In the genomic region with DNA sequence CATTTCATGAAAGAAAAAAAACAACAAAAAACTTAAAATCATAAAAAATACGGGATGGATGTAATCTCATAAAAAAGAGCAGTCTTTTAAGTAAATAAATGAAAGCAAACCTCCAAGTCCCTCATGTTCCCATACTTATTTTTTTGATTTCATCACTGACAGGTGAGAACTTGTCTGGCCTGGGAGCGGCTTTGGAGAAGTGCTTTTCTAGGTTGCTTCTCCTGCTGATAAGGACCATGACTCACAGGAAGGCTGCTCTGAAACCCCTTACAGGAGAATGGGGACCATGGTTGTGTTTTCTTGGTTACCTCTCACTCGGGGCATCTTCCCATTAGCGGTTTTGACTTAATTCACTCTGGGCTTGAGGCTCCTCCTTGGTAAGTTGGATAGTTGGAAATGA, we compare ENCODE assay signal across 1 cellular context.
TF ChIP-seq lines count a peak whose summit lies in the region.

No MANE protein-coding gene starts in this region.

TF ChIP-seq in GM23338, 12 proteins besides CTCF, POLR2A, EP300 and RAD21:
- TF ChIP-seq ZNF114 (CRISPR knock-in tag; IDR thresholded peaks at IDR 0.05) = no peak
- TF ChIP-seq STAT1 (IDR thresholded peaks at IDR 0.05; ENCODE audit: unreplicated experiment) = no peak
- TF ChIP-seq JUNB (IDR thresholded peaks at IDR 0.05; ENCODE audit: unreplicated experiment) = no peak
- no peak for TF ChIP-seq ZNF331 (CRISPR knock-in tag; IDR thresholded peaks at IDR 0.05; ENCODE audit: low read depth)
- TF ChIP-seq, protein P1, sequence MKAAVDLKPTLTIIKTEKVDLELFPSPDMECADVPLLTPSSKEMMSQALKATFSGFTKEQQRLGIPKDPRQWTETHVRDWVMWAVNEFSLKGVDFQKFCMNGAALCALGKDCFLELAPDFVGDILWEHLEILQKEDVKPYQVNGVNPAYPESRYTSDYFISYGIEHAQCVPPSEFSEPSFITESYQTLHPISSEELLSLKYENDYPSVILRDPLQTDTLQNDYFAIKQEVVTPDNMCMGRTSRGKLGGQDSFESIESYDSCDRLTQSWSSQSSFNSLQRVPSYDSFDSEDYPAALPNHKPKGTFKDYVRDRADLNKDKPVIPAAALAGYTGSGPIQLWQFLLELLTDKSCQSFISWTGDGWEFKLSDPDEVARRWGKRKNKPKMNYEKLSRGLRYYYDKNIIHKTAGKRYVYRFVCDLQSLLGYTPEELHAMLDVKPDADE (IDR thresholded peaks at IDR 0.05) = no peak
- TF ChIP-seq EZH2 (IDR thresholded peaks at IDR 0.05; ENCODE audit: low read depth, unreplicated experiment) = no peak
- TF ChIP-seq POLR2AphosphoS5 (IDR thresholded peaks at IDR 0.05; ENCODE audit: low read depth) = no peak
- no peak for TF ChIP-seq EZH2phosphoT487 (IDR thresholded peaks at IDR 0.05; ENCODE audit: unreplicated experiment)
- TF ChIP-seq, protein P2, sequence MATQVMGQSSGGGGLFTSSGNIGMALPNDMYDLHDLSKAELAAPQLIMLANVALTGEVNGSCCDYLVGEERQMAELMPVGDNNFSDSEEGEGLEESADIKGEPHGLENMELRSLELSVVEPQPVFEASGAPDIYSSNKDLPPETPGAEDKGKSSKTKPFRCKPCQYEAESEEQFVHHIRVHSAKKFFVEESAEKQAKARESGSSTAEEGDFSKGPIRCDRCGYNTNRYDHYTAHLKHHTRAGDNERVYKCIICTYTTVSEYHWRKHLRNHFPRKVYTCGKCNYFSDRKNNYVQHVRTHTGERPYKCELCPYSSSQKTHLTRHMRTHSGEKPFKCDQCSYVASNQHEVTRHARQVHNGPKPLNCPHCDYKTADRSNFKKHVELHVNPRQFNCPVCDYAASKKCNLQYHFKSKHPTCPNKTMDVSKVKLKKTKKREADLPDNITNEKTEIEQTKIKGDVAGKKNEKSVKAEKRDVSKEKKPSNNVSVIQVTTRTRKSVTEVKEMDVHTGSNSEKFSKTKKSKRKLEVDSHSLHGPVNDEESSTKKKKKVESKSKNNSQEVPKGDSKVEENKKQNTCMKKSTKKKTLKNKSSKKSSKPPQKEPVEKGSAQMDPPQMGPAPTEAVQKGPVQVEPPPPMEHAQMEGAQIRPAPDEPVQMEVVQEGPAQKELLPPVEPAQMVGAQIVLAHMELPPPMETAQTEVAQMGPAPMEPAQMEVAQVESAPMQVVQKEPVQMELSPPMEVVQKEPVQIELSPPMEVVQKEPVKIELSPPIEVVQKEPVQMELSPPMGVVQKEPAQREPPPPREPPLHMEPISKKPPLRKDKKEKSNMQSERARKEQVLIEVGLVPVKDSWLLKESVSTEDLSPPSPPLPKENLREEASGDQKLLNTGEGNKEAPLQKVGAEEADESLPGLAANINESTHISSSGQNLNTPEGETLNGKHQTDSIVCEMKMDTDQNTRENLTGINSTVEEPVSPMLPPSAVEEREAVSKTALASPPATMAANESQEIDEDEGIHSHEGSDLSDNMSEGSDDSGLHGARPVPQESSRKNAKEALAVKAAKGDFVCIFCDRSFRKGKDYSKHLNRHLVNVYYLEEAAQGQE (IDR thresholded peaks at IDR 0.05; ENCODE audit: unreplicated experiment) = no peak
- TF ChIP-seq, protein P3, sequence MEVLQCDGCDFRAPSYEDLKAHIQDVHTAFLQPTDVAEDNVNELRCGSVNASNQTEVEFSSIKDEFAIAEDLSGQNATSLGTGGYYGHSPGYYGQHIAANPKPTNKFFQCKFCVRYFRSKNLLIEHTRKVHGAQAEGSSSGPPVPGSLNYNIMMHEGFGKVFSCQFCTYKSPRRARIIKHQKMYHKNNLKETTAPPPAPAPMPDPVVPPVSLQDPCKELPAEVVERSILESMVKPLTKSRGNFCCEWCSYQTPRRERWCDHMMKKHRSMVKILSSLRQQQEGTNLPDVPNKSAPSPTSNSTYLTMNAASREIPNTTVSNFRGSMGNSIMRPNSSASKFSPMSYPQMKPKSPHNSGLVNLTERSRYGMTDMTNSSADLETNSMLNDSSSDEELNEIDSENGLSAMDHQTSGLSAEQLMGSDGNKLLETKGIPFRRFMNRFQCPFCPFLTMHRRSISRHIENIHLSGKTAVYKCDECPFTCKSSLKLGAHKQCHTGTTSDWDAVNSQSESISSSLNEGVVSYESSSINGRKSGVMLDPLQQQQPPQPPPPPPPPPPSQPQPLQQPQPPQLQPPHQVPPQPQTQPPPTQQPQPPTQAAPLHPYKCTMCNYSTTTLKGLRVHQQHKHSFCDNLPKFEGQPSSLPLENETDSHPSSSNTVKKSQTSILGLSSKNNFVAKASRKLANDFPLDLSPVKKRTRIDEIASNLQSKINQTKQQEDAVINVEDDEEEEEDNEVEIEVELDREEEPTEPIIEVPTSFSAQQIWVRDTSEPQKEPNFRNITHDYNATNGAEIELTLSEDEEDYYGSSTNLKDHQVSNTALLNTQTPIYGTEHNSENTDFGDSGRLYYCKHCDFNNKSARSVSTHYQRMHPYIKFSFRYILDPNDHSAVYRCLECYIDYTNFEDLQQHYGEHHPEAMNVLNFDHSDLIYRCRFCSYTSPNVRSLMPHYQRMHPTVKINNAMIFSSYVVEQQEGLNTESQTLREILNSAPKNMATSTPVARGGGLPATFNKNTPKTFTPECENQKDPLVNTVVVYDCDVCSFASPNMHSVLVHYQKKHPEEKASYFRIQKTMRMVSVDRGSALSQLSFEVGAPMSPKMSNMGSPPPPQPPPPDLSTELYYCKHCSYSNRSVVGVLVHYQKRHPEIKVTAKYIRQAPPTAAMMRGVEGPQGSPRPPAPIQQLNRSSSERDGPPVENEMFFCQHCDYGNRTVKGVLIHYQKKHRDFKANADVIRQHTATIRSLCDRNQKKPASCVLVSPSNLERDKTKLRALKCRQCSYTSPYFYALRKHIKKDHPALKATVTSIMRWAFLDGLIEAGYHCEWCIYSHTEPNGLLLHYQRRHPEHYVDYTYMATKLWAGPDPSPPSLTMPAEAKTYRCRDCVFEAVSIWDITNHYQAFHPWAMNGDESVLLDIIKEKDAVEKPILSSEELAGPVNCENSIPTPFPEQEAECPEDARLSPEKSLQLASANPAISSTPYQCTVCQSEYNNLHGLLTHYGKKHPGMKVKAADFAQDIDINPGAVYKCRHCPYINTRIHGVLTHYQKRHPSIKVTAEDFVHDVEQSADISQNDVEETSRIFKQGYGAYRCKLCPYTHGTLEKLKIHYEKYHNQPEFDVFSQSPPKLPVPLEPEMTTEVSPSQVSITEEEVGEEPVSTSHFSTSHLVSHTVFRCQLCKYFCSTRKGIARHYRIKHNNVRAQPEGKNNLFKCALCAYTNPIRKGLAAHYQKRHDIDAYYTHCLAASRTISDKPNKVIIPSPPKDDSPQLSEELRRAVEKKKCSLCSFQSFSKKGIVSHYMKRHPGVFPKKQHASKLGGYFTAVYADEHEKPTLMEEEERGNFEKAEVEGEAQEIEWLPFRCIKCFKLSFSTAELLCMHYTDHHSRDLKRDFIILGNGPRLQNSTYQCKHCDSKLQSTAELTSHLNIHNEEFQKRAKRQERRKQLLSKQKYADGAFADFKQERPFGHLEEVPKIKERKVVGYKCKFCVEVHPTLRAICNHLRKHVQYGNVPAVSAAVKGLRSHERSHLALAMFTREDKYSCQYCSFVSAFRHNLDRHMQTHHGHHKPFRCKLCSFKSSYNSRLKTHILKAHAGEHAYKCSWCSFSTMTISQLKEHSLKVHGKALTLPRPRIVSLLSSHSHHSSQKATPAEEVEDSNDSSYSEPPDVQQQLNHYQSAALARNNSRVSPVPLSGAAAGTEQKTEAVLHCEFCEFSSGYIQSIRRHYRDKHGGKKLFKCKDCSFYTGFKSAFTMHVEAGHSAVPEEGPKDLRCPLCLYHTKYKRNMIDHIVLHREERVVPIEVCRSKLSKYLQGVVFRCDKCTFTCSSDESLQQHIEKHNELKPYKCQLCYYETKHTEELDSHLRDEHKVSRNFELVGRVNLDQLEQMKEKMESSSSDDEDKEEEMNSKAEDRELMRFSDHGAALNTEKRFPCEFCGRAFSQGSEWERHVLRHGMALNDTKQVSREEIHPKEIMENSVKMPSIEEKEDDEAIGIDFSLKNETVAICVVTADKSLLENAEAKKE (CRISPR knock-in tag; IDR thresholded peaks at IDR 0.05) = no peak
- TF ChIP-seq NANOG (IDR thresholded peaks at IDR 0.05; ENCODE audit: borderline replicate concordance) = no peak
- TF ChIP-seq CREB1 (CRISPR knock-in tag; IDR thresholded peaks at IDR 0.05; ENCODE audit: low read depth) = no peak
